In genomic region chr17:4901648-4902344, GRCh38 we compare ENCODE assay signal across 1 cellular context.
A peak's percentile ranks its signal among the peaks of the same experiment; 100 is the strongest.
TF ChIP-seq lines count a peak whose summit lies in the region.

No MANE protein-coding gene starts in this region.

TF ChIP-seq in K562, 482 proteins besides CTCF, POLR2A, EP300 and RAD21:
- TF ChIP-seq ESRRA (IDR thresholded peaks at IDR 0.05; ENCODE audit: borderline replicate concordance, low read depth) (no peak), ZNF740 (CRISPR knock-in tag; IDR thresholded peaks at IDR 0.05) (peak; percentile 96), ZNF740 (tag; IDR thresholded peaks at IDR 0.05) (0 out of 4 replicates have a peak, but pooled peaks of 1 of the 2 experiments have one; percentile 34), CEBPZ (IDR thresholded peaks at IDR 0.05; ENCODE audit: borderline replicate concordance, low read depth, low read length) (no peak), ETS1 (conservative IDR thresholded peaks at IDR 0.05; ENCODE audit: control insufficient read depth, low read depth, low read length) (no peak)
TF ChIP-seq in K562: peak in this region for 1.
